10 cellular contexts compared by ENCODE assay signal in the genomic region with DNA sequence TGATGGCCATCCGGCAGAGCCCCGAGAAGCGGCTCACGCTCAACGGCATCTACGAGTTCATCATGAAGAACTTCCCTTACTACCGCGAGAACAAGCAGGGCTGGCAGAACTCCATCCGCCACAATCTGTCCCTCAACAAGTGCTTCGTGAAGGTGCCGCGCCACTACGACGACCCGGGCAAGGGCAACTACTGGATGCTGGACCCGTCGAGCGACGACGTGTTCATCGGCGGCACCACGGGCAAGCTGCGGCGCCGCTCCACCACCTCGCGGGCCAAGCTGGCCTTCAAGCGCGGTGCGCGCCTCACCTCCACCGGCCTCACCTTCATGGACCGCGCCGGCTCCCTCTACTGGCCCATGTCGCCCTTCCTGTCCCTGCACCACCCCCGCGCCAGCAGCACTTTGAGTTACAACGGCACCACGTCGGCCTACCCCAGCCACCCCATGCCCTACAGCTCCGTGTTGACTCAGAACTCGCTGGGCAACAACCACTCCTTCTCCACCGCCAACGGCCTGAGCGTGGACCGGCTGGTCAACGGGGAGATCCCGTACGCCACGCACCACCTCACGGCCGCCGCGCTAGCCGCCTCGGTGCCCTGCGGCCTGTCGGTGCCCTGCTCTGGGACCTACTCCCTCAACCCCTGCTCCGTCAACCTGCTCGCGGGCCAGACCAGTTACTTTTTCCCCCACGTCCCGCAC. TPM values are rescaled to one million over a fixed set of nuclear protein-coding genes. Genes with fewer than 3 reads are reported as not detected.
DNase-seq lines count a peak whose midpoint lies in the region; ATAC-seq, FAIRE-seq and TF ChIP-seq lines count a peak whose summit lies in the region.
"Had no signal": no experiment of that assay in that cellular context is flagged by ENCODE, and none has a peak within 500 bp of the region (broad histone marks: within the 10 kb centered on the region; RNA-seq: fewer than 3 reads in every experiment).

No MANE protein-coding gene starts in this region.

- H3K27me3 ChIP-seq in GM23338 (ENCODE audit: insufficient read depth) = peaks cover 92% of the 10 kb centered on the region

- H3K79me2 ChIP-seq in GM23338 (replicated peaks; ENCODE audit: insufficient read depth) = no peaks in the 10 kb centered on the region

- H3K36me3 Mint-ChIP-seq in GM23338 (ENCODE audit: low read depth) (no peaks in the 10 kb centered on the region; the same call in 2 of the 3 replicates), immature natural killer cell (peaks cover 7 to 8% (median 7%) of the 10 kb centered on the region in 3 donors)
- H3K36me3 Mint-ChIP-seq in activated naive CD8-positive, alpha-beta T cell treated with anti-CD3 and anti-CD28 coated beads, Interleukin-2, amount 10 ng/mL, durations not matched to agents 7 days and 5 days = peaks cover 2% of the 10 kb centered on the region

- H3K4me2 ChIP-seq in GM23338 = peak overlapping the region; percentile 83

- peaks cover 92% of the 10 kb centered on the region for H3K27me3 Mint-ChIP-seq in GM23338 (ENCODE audit: insufficient read depth, low read depth, poor library complexity)
- H3K27me3 Mint-ChIP-seq in activated naive CD8-positive, alpha-beta T cell treated with anti-CD3 and anti-CD28 coated beads, Interleukin-2, amount 10 ng/mL, durations not matched to agents 7 days and 5 days = peaks cover 42% of the 10 kb centered on the region
- H3K27me3 Mint-ChIP-seq in immature natural killer cell (ENCODE audit: low read depth in 3 of 3) = peaks cover 18 to 37% (median 22%) of the 10 kb centered on the region in 3 donors

- peaks cover 29% of the 10 kb centered on the region for H4K20me1 ChIP-seq in GM23338 (replicated peaks; ENCODE audit: insufficient read depth)

- no peak overlapping the region for H3K27ac ChIP-seq in GM23338 (ENCODE audit: low read depth)

- H3K4me1 Mint-ChIP-seq in GM23338 (peaks cover 30% of the 10 kb centered on the region), immature natural killer cell (peaks cover 4 to 11% of the 10 kb centered on the region in 2 donors)
- peaks cover 8% of the 10 kb centered on the region for H3K4me1 Mint-ChIP-seq in activated naive CD8-positive, alpha-beta T cell treated with anti-CD3 and anti-CD28 coated beads, Interleukin-2, amount 10 ng/mL, durations not matched to agents 7 days and 5 days

- H3K9me2 ChIP-seq in GM23338 (ENCODE audit: insufficient read depth) = no peaks in the 10 kb centered on the region

- H3F3A ChIP-seq in GM23338 (replicated peaks; ENCODE audit: low read depth) = peaks cover 17% of the 10 kb centered on the region

- DNase-seq in AG10803 (ENCODE audit: low read depth) (no peak), GM23338 (ENCODE audit: low spot score) (peak; percentile 94), immature natural killer cell (no peak), H54 (ENCODE audit: insufficient read length, low spot score) (no peak), MV-4-11 (lab: John Stamatoyannopoulos, UW) (no peak)
- DNase-seq in activated naive CD8-positive, alpha-beta T cell treated with anti-CD3 and anti-CD28 coated beads, Interleukin-2, amount 10 ng/mL, durations not matched to agents 7 days and 5 days = no peak
- DNase-seq: DND-41 had no signal

- H2AFZ ChIP-seq in GM23338 = peak overlapping the region; percentile 90

- POLR2A ChIA-PET in activated naive CD8-positive, alpha-beta T cell treated with anti-CD3 and anti-CD28 coated beads, Interleukin-2, amount 10 ng/mL, durations not matched to agents 7 days and 5 days (lab: Charles Lee) = no interaction called here

- peak overlapping the region; percentile 30 for H3K4me3 ChIP-seq in AG10803 (ENCODE audit: low read length)
- peak overlapping the region; percentile 52 for H3K4me3 ChIP-seq in GM23338

- H3K9me3 Mint-ChIP-seq in GM23338 = peaks cover 4% of the 10 kb centered on the region; the same call in 1 of the 3 replicates
- peaks cover 2% of the 10 kb centered on the region for H3K9me3 Mint-ChIP-seq in activated naive CD8-positive, alpha-beta T cell treated with anti-CD3 and anti-CD28 coated beads, Interleukin-2, amount 10 ng/mL, durations not matched to agents 7 days and 5 days
- H3K9me3 Mint-ChIP-seq in immature natural killer cell = peaks cover 8 to 50% (median 30%) of the 10 kb centered on the region in 6 donors

- H3K36me3 ChIP-seq in GM23338 (ENCODE audit: insufficient read depth) = no peaks in the 10 kb centered on the region

- no peak for FAIRE-seq in H54 (lab: Jason Lieb, UNC)

- H3K4me3 Mint-ChIP-seq in GM23338 (peak overlapping the region; percentile 73), immature natural killer cell (peak overlapping the region in 3 of 5 donors; percentile 29 to 51 (median 33))
- H3K4me3 Mint-ChIP-seq in activated naive CD8-positive, alpha-beta T cell treated with anti-CD3 and anti-CD28 coated beads, Interleukin-2, amount 10 ng/mL, durations not matched to agents 7 days and 5 days = peak overlapping the region; percentile 30
- H3K4me3 Mint-ChIP-seq: natural killer cell treated with Interleukin-12 subunit alpha and Interleukin-12 subunit beta and Interleukin-15 and Interleukin-18, amount 100 ng/mL, for 72 hours had no signal

- TF ChIP-seq CTCF in AG10803 (conservative IDR thresholded peaks at IDR 0.05; ENCODE audit: low read length) = no peak
- peak; percentile 45 to 53 for TF ChIP-seq CTCF in GM23338 (conservative IDR thresholded peaks at IDR 0.05; ENCODE audit: low read depth in 2 of 2)

- ATAC-seq in GM23338 (peak; percentile 78), HG02852 (IDR thresholded peaks at IDR 0.05; ENCODE audit: unreplicated experiment) (no peak), HG02623 (IDR thresholded peaks at IDR 0.05; ENCODE audit: unreplicated experiment) (no peak)
- no peak for ATAC-seq in activated naive CD8-positive, alpha-beta T cell treated with anti-CD3 and anti-CD28 coated beads, Interleukin-2, amount 10 ng/mL, durations not matched to agents 7 days and 5 days (ENCODE audit: low read depth)

- no peak for TF ChIP-seq POLR2A in H54 (IDR thresholded peaks at IDR 0.05; ENCODE audit: low read depth, low read length)

- H3K27ac Mint-ChIP-seq in GM23338 = no peak overlapping the region
- peak overlapping the region; percentile 83 for H3K27ac Mint-ChIP-seq in activated naive CD8-positive, alpha-beta T cell treated with anti-CD3 and anti-CD28 coated beads, Interleukin-2, amount 10 ng/mL, durations not matched to agents 7 days and 5 days
- H3K27ac Mint-ChIP-seq in immature natural killer cell = no peak overlapping the region
- H3K27ac Mint-ChIP-seq: natural killer cell treated with Interleukin-12 subunit alpha and Interleukin-12 subunit beta and Interleukin-15 and Interleukin-18, amount 100 ng/mL, for 72 hours had no signal

- peaks cover 38% of the 10 kb centered on the region for H3K4me1 ChIP-seq in GM23338 (ENCODE audit: insufficient read depth)

TF ChIP-seq in GM23338, 12 proteins besides CTCF, POLR2A, EP300 and RAD21 (continues in another document):
- TF ChIP-seq REST (IDR thresholded peaks at IDR 0.05; ENCODE audit: unreplicated experiment) = no peak
- no peak for TF ChIP-seq ETS1 (IDR thresholded peaks at IDR 0.05)
- TF ChIP-seq ZNF331 (CRISPR knock-in tag; IDR thresholded peaks at IDR 0.05; ENCODE audit: low read depth) = no peak
- peak; percentile 78 for TF ChIP-seq EZH2phosphoT487 (IDR thresholded peaks at IDR 0.05; ENCODE audit: unreplicated experiment)

RNA-seq across cellular contexts. Expression of gene FOXG1, which starts 1.4 kb away (rescaled TPM):
- total RNA-seq in GM23338 (2014; rRNA removed; shearing (Covaris generic)) = 0.10 and 0.12 TPM in 2 replicates
- 0.05 and 0.07 TPM in 2 replicates for polyA plus RNA-seq in GM23338 (2016; fragmentation: Nextera tagmentation; extraction: Ambion mirVana)
- total RNA-seq in activated naive CD8-positive, alpha-beta T cell treated with anti-CD3 and anti-CD28 coated beads, Interleukin-2, amount 10 ng/mL, durations not matched to agents 7 days and 5 days = not detected
- polyA plus RNA-seq in immature natural killer cell = not detected
- total RNA-seq: natural killer cell treated with Interleukin-12 subunit alpha and Interleukin-12 subunit beta and Interleukin-15 and Interleukin-18, amount 100 ng/mL, for 72 hours had no signal
